9 cellular contexts compared by ENCODE assay signal in the genomic region with DNA sequence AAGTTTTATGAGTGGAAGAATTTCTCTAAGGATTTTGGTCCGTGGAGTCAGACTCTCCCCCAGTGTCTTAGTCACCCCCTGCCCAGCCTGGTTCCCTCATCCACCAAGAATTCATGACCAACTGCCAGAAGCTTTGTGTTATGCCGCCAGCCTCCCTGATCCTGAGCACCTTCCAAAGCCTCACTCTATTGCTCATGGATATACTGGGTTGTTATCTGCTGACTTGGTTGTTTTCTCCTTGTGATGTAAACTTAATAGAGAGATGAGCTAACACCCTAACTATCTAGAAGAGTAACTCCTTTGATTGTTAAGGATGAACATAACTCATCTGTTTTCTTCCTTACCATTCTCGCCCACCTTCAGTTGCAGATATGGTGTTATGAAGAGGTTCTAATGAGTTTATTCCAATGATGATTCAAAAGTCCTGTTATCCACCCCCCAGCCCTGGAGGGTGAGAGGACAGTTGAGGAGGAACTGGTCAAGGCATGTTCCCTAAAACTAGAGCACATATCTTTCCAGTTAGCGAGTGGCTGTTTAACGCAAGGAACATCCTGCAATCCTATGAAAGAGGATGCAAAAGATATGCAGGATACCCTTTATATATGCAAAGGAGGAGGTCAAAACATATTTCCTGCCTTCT. TPM values are rescaled to one million over a fixed set of nuclear protein-coding genes. Genes with fewer than 3 reads are reported as not detected.
DNase-seq lines count a peak whose midpoint lies in the region; ATAC-seq and TF ChIP-seq lines count a peak whose summit lies in the region.
"Had no signal": no experiment of that assay in that cellular context is flagged by ENCODE, and none has a peak within 500 bp of the region (broad histone marks: within the 10 kb centered on the region; RNA-seq: fewer than 3 reads in every experiment).

No MANE protein-coding gene starts in this region.

- peaks cover 37% of the 10 kb centered on the region for H3K4me1 Mint-ChIP-seq in activated T-cell treated with anti-CD3 and anti-CD28 coated beads, Interleukin-2, amount 50 U/mL, for 72 hours (ENCODE audit: low read depth)
- peaks cover 16% of the 10 kb centered on the region for H3K4me1 Mint-ChIP-seq in type B pancreatic cell (ENCODE audit: unreplicated experiment)

- no peak overlapping the region for H3K27ac ChIP-seq in SK-N-MC

- peaks cover 17% of the 10 kb centered on the region for H3K36me3 ChIP-seq in SK-N-MC (ENCODE audit: insufficient read depth, low read length)
- peaks cover 5% of the 10 kb centered on the region for H3K36me3 ChIP-seq in iPS-15b (ENCODE audit: control insufficient read depth, insufficient read depth, low read length)

- peaks cover 6% of the 10 kb centered on the region for H3K27me3 Mint-ChIP-seq in activated T-cell treated with anti-CD3 and anti-CD28 coated beads, Interleukin-2, amount 50 U/mL, for 72 hours (ENCODE audit: low read depth)
- peaks cover 21% of the 10 kb centered on the region for H3K27me3 Mint-ChIP-seq in type B pancreatic cell

- no peaks in the 10 kb centered on the region for H3K9me3 ChIP-seq in SK-N-MC (ENCODE audit: low read depth, low read length)
- H3K9me3 ChIP-seq in iPS-15b (ENCODE audit: control insufficient read depth, insufficient read depth, low read length): no peaks in the 10 kb centered on the region

- H3K4me3 ChIP-seq in SK-N-MC (peak overlapping the region; percentile 89; the same call in 1 of the 2 replicates), iPS-15b (ENCODE audit: low read depth, low read length) (peak overlapping the region; percentile 98)

- DNase-seq in activated T-cell treated with anti-CD3 and anti-CD28 coated beads, Interleukin-2, amount 50 U/mL, for 72 hours: no peak
- no peak for DNase-seq in activated T-cell treated with anti-CD3 and anti-CD28 coated beads for 4 hours
- DNase-seq in SK-N-MC (ENCODE audit: low read depth, low spot score): no peak
- no peak for DNase-seq in type B pancreatic cell (ENCODE audit: extremely low spot score, unreplicated experiment)
- DNase-seq in NCI-H2107 treated with DMSO at 0.1 percent for 48 hours (lab: John Stamatoyannopoulos, UW; ENCODE audit: unreplicated experiment): no peak
- DNase-seq in activated CD4-positive, CD25-positive, alpha-beta regulatory T cell treated with anti-CD3 and anti-CD28 coated beads, Interleukin-2, amount 50 U/mL, for 72 hours: no peak
- DNase-seq: NCI-H1930 had no signal

- peaks cover 11% of the 10 kb centered on the region for H3K4me1 ChIP-seq in iPS-15b (ENCODE audit: control insufficient read depth, insufficient read depth, low read length)

- TF ChIP-seq CTCF in type B pancreatic cell (conservative IDR thresholded peaks at IDR 0.05): no peak

- H3K9ac ChIP-seq in SK-N-MC (ENCODE audit: insufficient read length): no peak overlapping the region
- no peak overlapping the region for H3K9ac ChIP-seq in iPS-15b (ENCODE audit: low read depth, low read length)

- H3K36me3 Mint-ChIP-seq in activated T-cell treated with anti-CD3 and anti-CD28 coated beads, Interleukin-2, amount 50 U/mL, for 72 hours (ENCODE audit: insufficient read depth in 2 of 2): peaks cover 2 to 5% of the 10 kb centered on the region in 2 donors
- H3K36me3 Mint-ChIP-seq in type B pancreatic cell: no peaks in the 10 kb centered on the region

- H3K4me3 Mint-ChIP-seq in activated T-cell treated with anti-CD3 and anti-CD28 coated beads, Interleukin-2, amount 50 U/mL, for 72 hours: peak overlapping the region; percentile 52 to 94
- peak overlapping the region; percentile 91 for H3K4me3 Mint-ChIP-seq in type B pancreatic cell

- ATAC-seq in activated T-cell treated with anti-CD3 and anti-CD28 coated beads, Interleukin-2, amount 50 U/mL, for 72 hours (replicated peaks in 1 of 2): no peak
- no peak for ATAC-seq in HG02610 (IDR thresholded peaks at IDR 0.05; ENCODE audit: unreplicated experiment)

- peaks cover 2% of the 10 kb centered on the region for H3K27me3 ChIP-seq in iPS-15b (ENCODE audit: control insufficient read depth, insufficient read depth, low read length)

- no peaks in the 10 kb centered on the region for H3K9me3 Mint-ChIP-seq in activated T-cell treated with anti-CD3 and anti-CD28 coated beads, Interleukin-2, amount 50 U/mL, for 72 hours
- no peaks in the 10 kb centered on the region for H3K9me3 Mint-ChIP-seq in type B pancreatic cell

- no peak overlapping the region for H3K27ac Mint-ChIP-seq in activated T-cell treated with anti-CD3 and anti-CD28 coated beads, Interleukin-2, amount 50 U/mL, for 72 hours
- H3K27ac Mint-ChIP-seq in type B pancreatic cell: peak overlapping the region; percentile 64

RNA-seq across cellular contexts. Expression of gene PSMD3, which starts 1.5 kb away (rescaled TPM):
- 100 to 1,000 TPM in 1 of 2 donors, 10 to 100 TPM in 1; 95.5 to 103 TPM for total RNA-seq in activated T-cell treated with anti-CD3 and anti-CD28 coated beads, Interleukin-2, amount 50 U/mL, for 72 hours
- 110 and 116 TPM in 2 replicates for total RNA-seq in type B pancreatic cell (ENCODE audit: low replicate concordance)

RNA-seq across cellular contexts. Expression of gene GSDMA, which starts 16.3 kb away (rescaled TPM):
- total RNA-seq in activated T-cell treated with anti-CD3 and anti-CD28 coated beads, Interleukin-2, amount 50 U/mL, for 72 hours: 1 to 10 TPM; 2.1 to 4.6 TPM
- not detected in 2 replicates for total RNA-seq in type B pancreatic cell (ENCODE audit: low replicate concordance)

RNA-seq across cellular contexts. Expression of gene CSF3, which starts 36.1 kb away (rescaled TPM):
- total RNA-seq in activated T-cell treated with anti-CD3 and anti-CD28 coated beads, Interleukin-2, amount 50 U/mL, for 72 hours: not detected
- total RNA-seq in type B pancreatic cell (ENCODE audit: low replicate concordance): not detected in 2 replicates

RNA-seq across cellular contexts. Expression of gene LRRC3C, which starts 51.6 kb away (rescaled TPM):
- total RNA-seq in activated T-cell treated with anti-CD3 and anti-CD28 coated beads, Interleukin-2, amount 50 U/mL, for 72 hours: not detected
- not detected in 2 replicates for total RNA-seq in type B pancreatic cell (ENCODE audit: low replicate concordance)

RNA-seq across cellular contexts. Expression of gene ORMDL3, which starts 51.7 kb away (rescaled TPM):
- 100 to 1,000 TPM; 104 to 114 TPM for total RNA-seq in activated T-cell treated with anti-CD3 and anti-CD28 coated beads, Interleukin-2, amount 50 U/mL, for 72 hours
- 59.8 and 82.7 TPM in 2 replicates for total RNA-seq in type B pancreatic cell (ENCODE audit: low replicate concordance)
